2 cellular contexts compared by ENCODE assay signal in genomic region chr14:33800735-33801163, GRCh38.
A peak's percentile ranks its signal among the peaks of the same experiment; 100 is the strongest.
TF ChIP-seq lines count a peak whose summit lies in the region.

No MANE protein-coding gene starts in this region.

TF ChIP-seq in WTC11, 78 proteins besides CTCF, POLR2A, EP300 and RAD21 (continued from another document):
- no peak for TF ChIP-seq HMGXB4 (CRISPR knock-in tag; IDR thresholded peaks at IDR 0.05)
- TF ChIP-seq ARID4B (CRISPR knock-in tag; IDR thresholded peaks at IDR 0.05; ENCODE audit: borderline replicate concordance): no peak

TF ChIP-seq in HepG2, 621 proteins besides CTCF, POLR2A, EP300 and RAD21 (continued from another document):
- TF ChIP-seq ZBTB37 (CRISPR knock-in tag; IDR thresholded peaks at IDR 0.05) (no peak), MAX (IDR thresholded peaks at IDR 0.05) (no peak), ZNF768 (CRISPR knock-in tag; IDR thresholded peaks at IDR 0.05) (peak; percentile 19; the same call in 1 of the 2 replicates), PREB (CRISPR knock-in tag; IDR thresholded peaks at IDR 0.05) (no peak), NR1H2 (CRISPR knock-in tag; IDR thresholded peaks at IDR 0.05; ENCODE audit: borderline replicate concordance, low read depth) (no peak), NR3C1 (CRISPR knock-in tag; IDR thresholded peaks at IDR 0.05) (no peak), ZNF746 (CRISPR knock-in tag; IDR thresholded peaks at IDR 0.05) (no peak), GABPA (IDR thresholded peaks at IDR 0.05; ENCODE audit: low read depth, low read length) (no peak), GABPA (CRISPR knock-in tag; IDR thresholded peaks at IDR 0.05; ENCODE audit: low read depth) (no peak), ZNF274 (CRISPR knock-in tag; IDR thresholded peaks at IDR 0.05) (no peak), IRF9 (CRISPR knock-in tag; IDR thresholded peaks at IDR 0.05; ENCODE audit: borderline replicate concordance) (no peak), ZNF674 (CRISPR knock-in tag; IDR thresholded peaks at IDR 0.05; ENCODE audit: low read depth) (no peak), JUND (CRISPR knock-in tag; IDR thresholded peaks at IDR 0.05) (no peak), NR2F6 (IDR thresholded peaks at IDR 0.05) (no peak), NR2F6 (CRISPR knock-in tag; IDR thresholded peaks at IDR 0.05) (no peak)
